In the genomic region with DNA sequence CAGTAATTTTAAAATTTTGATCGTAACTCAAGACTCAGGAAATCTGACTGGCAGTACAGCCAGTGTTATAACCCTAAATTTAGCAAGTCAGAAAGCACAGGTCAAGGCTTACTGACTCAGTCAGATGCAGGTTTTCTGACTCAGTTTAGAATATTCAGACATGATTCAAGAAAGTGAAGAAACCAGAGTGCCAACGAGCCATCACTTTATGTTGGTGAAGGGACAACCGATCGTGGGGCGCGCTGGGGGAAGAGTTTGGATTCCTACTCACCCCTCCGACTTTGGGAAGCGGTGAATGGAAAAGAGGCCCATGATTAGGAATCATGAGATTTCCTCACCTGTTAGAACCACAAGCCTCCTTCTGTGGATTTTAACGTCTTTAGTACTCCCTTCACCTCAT, we compare ENCODE assay signal across 8 cellular contexts. TPM values are rescaled to one million over a fixed set of nuclear protein-coding genes. Genes with fewer than 3 reads are reported as not detected.
DNase-seq lines count a peak whose midpoint lies in the region; ATAC-seq and TF ChIP-seq lines count a peak whose summit lies in the region.

No MANE protein-coding gene starts in this region.

- no peak overlapping the region for H3K18ac ChIP-seq in H9 (ENCODE audit: insufficient read length, low read depth, low read length)

- H3K36me3 ChIP-seq in gastroesophageal sphincter (no peaks in the 10 kb centered on the region), spleen (peaks cover 0 to 38% (median 3%) of the 10 kb centered on the region in 6 donors)

- peaks cover 33 to 34% of the 10 kb centered on the region in 2 experiments for H3K4me1 Mint-ChIP-seq in H9
- peaks cover 72% of the 10 kb centered on the region for H3K4me1 Mint-ChIP-seq in activated CD4-positive, alpha-beta memory T cell treated with anti-CD3 and anti-CD28 coated beads for 36 hours (ENCODE audit: low read depth)

- H3T11ph ChIP-seq in H9 (ENCODE audit: low read length): no peak overlapping the region

- no peaks in the 10 kb centered on the region for H3K9me3 Mint-ChIP-seq in H9
- no peaks in the 10 kb centered on the region for H3K9me3 Mint-ChIP-seq in activated CD4-positive, alpha-beta memory T cell treated with anti-CD3 and anti-CD28 coated beads for 36 hours

- no peak overlapping the region for H3K56ac ChIP-seq in H9 (ENCODE audit: insufficient read length, low read depth, low read length)

- no peak overlapping the region for H2AK5ac ChIP-seq in H9 (ENCODE audit: insufficient read length, low read length)

- no peaks in the 10 kb centered on the region for H3K27me3 ChIP-seq in H9 (ENCODE audit: insufficient read depth, low read length)
- H3K27me3 ChIP-seq in gastroesophageal sphincter: no peaks in the 10 kb centered on the region
- H3K27me3 ChIP-seq in spleen (replicated peaks in 1 of 7): no peaks in the 10 kb centered on the region

- TF ChIP-seq POLR2A in gastroesophageal sphincter (IDR thresholded peaks at IDR 0.05) (no peak), spleen (IDR thresholded peaks at IDR 0.05) (no peak)

- intact Hi-C loops in activated CD4-positive, alpha-beta memory T cell treated with anti-CD3 and anti-CD28 coated beads for 36 hours (cut with micrococcal nuclease): loop anchor here (1.0 to 5.0 kb wide), 8 partner anchors 21 to 1059 kb away; a partner anchor contains a TSS
- intact Hi-C loops in spleen (cut with DNase I; ENCODE audit: low total_unique reads): loop anchor here (10.0 kb wide), 1 partner anchor 53 kb away; a partner anchor contains a TSS

- WGBS in H9 (ENCODE audit: extremely low coverage, insufficient read length, low lambda C conversion rate): no CpG with 5 or more reads among the region's 9 CpGs
- WGBS in gastroesophageal sphincter (ENCODE audit: low coverage in 1 of 2), 2 donors: 26 to 57% methylated on average over 7 to 9 of the region's 9 CpGs
- WGBS in spleen, 5 donors: 22 to 48% (median 32%) methylated on average over 9 of the region's 9 CpGs

- POLR2A ChIA-PET in activated CD4-positive, alpha-beta memory T cell treated with anti-CD3 and anti-CD28 coated beads for 36 hours (lab: Charles Lee): interaction anchor here (1.0 to 1.5 kb wide), 4 partner anchors 21 to 54 kb away, joined by 3 to 10 read pairs (median 4); a partner anchor contains a TSS

- peaks cover 17% of the 10 kb centered on the region for H3K23me2 ChIP-seq in H9 (ENCODE audit: insufficient read length, low read depth, low read length, poor library complexity, severe bottlenecking)

- H3K79me1 ChIP-seq in H9 (ENCODE audit: insufficient read depth, low read depth, low read length, poor library complexity, severe bottlenecking): peaks cover 11% of the 10 kb centered on the region

- H2BK15ac ChIP-seq in H9 (ENCODE audit: low read depth, low read length): no peak overlapping the region

- H4K8ac ChIP-seq in H9 (replicated peaks; ENCODE audit: insufficient read length, low read depth, low read length): no peak overlapping the region

- no peak for DNase-seq in H9
- DNase-seq in activated CD4-positive, alpha-beta memory T cell treated with anti-CD3 and anti-CD28 coated beads for 36 hours: peak; percentile 54
- DNase-seq in spleen: no peak
- no peak for DNase-seq in effector CD8-positive, alpha-beta T cell (lab: John Stamatoyannopoulos, UW)

- H3K4ac ChIP-seq in H9 (ENCODE audit: low read depth, low read length): no peak overlapping the region

- H3K27ac Mint-ChIP-seq in H9: 0 out of 7 replicates have a peak overlapping the region, but pooled peaks of 1 of the 3 experiments have one; percentile 6
- peak overlapping the region; percentile 97 for H3K27ac Mint-ChIP-seq in activated CD4-positive, alpha-beta memory T cell treated with anti-CD3 and anti-CD28 coated beads for 36 hours

- H3K9me3 ChIP-seq in H9 (ENCODE audit: control insufficient read depth, low read depth, low read length) (no peaks in the 10 kb centered on the region), gastroesophageal sphincter (no peaks in the 10 kb centered on the region), spleen (no peaks in the 10 kb centered on the region)

- no peak for TF ChIP-seq EP300 in gastroesophageal sphincter (IDR thresholded peaks at IDR 0.05)

- H4K20me1 ChIP-seq in H9 (ENCODE audit: control insufficient read depth, insufficient read depth, insufficient read length): no peaks in the 10 kb centered on the region

- peaks cover 3 to 7% (median 7%) of the 10 kb centered on the region in 3 experiments; a peak in 6 of 7 replicates for H3K36me3 Mint-ChIP-seq in H9 (ENCODE audit: insufficient read depth in 1 of 3, low read depth in 3 of 3)
- H3K36me3 Mint-ChIP-seq in activated CD4-positive, alpha-beta memory T cell treated with anti-CD3 and anti-CD28 coated beads for 36 hours: peaks cover 27% of the 10 kb centered on the region

- CTCF ChIA-PET in activated CD4-positive, alpha-beta memory T cell treated with anti-CD3 and anti-CD28 coated beads for 36 hours (lab: Charles Lee): no interaction called here

- H2BK20ac ChIP-seq in H9 (ENCODE audit: low read depth, low read length, poor library complexity, severe bottlenecking): no peak overlapping the region

- no peak overlapping the region for H3K14ac ChIP-seq in H9 (ENCODE audit: insufficient read depth, low read length)

- H3K23ac ChIP-seq in H9 (ENCODE audit: insufficient read length, low read depth, low read length): no peak overlapping the region

- no peak overlapping the region for H2BK12ac ChIP-seq in H9 (ENCODE audit: insufficient read length, low read depth, low read length)

- no peak overlapping the region for H2AFZ ChIP-seq in H9 (ENCODE audit: low read length)

- no peak overlapping the region for H4K5ac ChIP-seq in H9 (ENCODE audit: insufficient read length, low read depth, low read length)

- no peak overlapping the region for H2BK120ac ChIP-seq in H9 (ENCODE audit: low read depth, low read length, poor library complexity, severe bottlenecking)

- H3K79me2 ChIP-seq in H9 (ENCODE audit: insufficient read depth, low read length): peaks cover 24% of the 10 kb centered on the region

- H3K4me1 ChIP-seq in H9 (ENCODE audit: insufficient read depth, low read length): peaks cover 7% of the 10 kb centered on the region; the same call in 1 of the 2 replicates
- peaks cover 0 to 64% (median 18%) of the 10 kb centered on the region in 3 donors for H3K4me1 ChIP-seq in gastroesophageal sphincter
- H3K4me1 ChIP-seq in spleen: peaks cover 34 to 91% (median 75%) of the 10 kb centered on the region in 6 donors

- H3K9ac ChIP-seq in H9 (ENCODE audit: extremely low read depth, insufficient read length, low read length): peak overlapping the region; percentile 74

- no peak for TF ChIP-seq CTCF in H9 (conservative IDR thresholded peaks at IDR 0.05)
- TF ChIP-seq CTCF in gastroesophageal sphincter (IDR thresholded peaks at IDR 0.05): no peak
- no peak for TF ChIP-seq CTCF in spleen (IDR thresholded peaks at IDR 0.05 in 8 of 11, conservative IDR thresholded peaks at IDR 0.05 in 3 of 11)

- peak overlapping the region; percentile 94 for H3K4me2 ChIP-seq in H9 (ENCODE audit: insufficient read depth, insufficient read length, low read length)

- H4K91ac ChIP-seq in H9 (ENCODE audit: insufficient read length, low read depth, low read length): no peak overlapping the region

- H2BK5ac ChIP-seq in H9 (ENCODE audit: insufficient read length, low read length): no peak overlapping the region

- H3K27me3 Mint-ChIP-seq in H9 (ENCODE audit: low read depth): peaks cover 7% of the 10 kb centered on the region; the same call in 1 of the 2 replicates
- H3K27me3 Mint-ChIP-seq in activated CD4-positive, alpha-beta memory T cell treated with anti-CD3 and anti-CD28 coated beads for 36 hours: no peaks in the 10 kb centered on the region

- ATAC-seq in gastroesophageal sphincter: no peak
- no peak for ATAC-seq in GM19035 (IDR thresholded peaks at IDR 0.05; ENCODE audit: unreplicated experiment)
- no peak for ATAC-seq in GM21381 (IDR thresholded peaks at IDR 0.05; ENCODE audit: unreplicated experiment)
- no peak for ATAC-seq in GM18511 (IDR thresholded peaks at IDR 0.05; ENCODE audit: unreplicated experiment)

- H3K4me3 ChIP-seq in gastroesophageal sphincter (peak overlapping the region; percentile 81 to 99), spleen (peak overlapping the region; percentile 69 to 87 (median 78))

- H3K27ac ChIP-seq in H9 (ENCODE audit: insufficient read length, low read depth, low read length) (no peak overlapping the region), gastroesophageal sphincter (peak overlapping the region; percentile 62 to 91 (median 86)), spleen (peak overlapping the region; percentile 96 to 100 (median 98))

- H3K4me3 Mint-ChIP-seq in H9: peak overlapping the region; percentile 82 to 92
- peak overlapping the region; percentile 98 for H3K4me3 Mint-ChIP-seq in activated CD4-positive, alpha-beta memory T cell treated with anti-CD3 and anti-CD28 coated beads for 36 hours

RNA-seq across cellular contexts. Expression of a gene that starts 1.0 kb away (rescaled TPM):
- total RNA-seq in H9 (2021): 17.4 and 18.0 TPM in 2 replicates
- total RNA-seq in activated CD4-positive, alpha-beta memory T cell treated with anti-CD3 and anti-CD28 coated beads for 36 hours: 10 to 100 TPM; 42.1 to 46.9 TPM
- 10 to 100 TPM; 29.0 to 78.6 (median 44.4) TPM for total RNA-seq in gastroesophageal sphincter
- total RNA-seq in spleen: 100 to 1,000 TPM; 141 to 398 (median 234) TPM
- polyA plus RNA-seq in spleen: 10 to 100 TPM; 31.8 to 64.1 (median 54.2) TPM

RNA-seq across cellular contexts. Expression of a gene that starts 54.8 kb away (rescaled TPM):
- total RNA-seq in H9 (2021) (46.8 and 50.6 TPM in 2 replicates), gastroesophageal sphincter (10 to 100 TPM; 26.8 to 36.7 (median 27.8) TPM), spleen (10 to 100 TPM; 29.8 to 36.4 (median 34.1) TPM)
- total RNA-seq in activated CD4-positive, alpha-beta memory T cell treated with anti-CD3 and anti-CD28 coated beads for 36 hours: 10 to 100 TPM; 54.6 to 56.2 TPM
- 10 to 100 TPM; 17.9 to 22.7 (median 20.1) TPM for polyA plus RNA-seq in spleen
